ENCODE assay signal across 24 cellular contexts in the genomic region with DNA sequence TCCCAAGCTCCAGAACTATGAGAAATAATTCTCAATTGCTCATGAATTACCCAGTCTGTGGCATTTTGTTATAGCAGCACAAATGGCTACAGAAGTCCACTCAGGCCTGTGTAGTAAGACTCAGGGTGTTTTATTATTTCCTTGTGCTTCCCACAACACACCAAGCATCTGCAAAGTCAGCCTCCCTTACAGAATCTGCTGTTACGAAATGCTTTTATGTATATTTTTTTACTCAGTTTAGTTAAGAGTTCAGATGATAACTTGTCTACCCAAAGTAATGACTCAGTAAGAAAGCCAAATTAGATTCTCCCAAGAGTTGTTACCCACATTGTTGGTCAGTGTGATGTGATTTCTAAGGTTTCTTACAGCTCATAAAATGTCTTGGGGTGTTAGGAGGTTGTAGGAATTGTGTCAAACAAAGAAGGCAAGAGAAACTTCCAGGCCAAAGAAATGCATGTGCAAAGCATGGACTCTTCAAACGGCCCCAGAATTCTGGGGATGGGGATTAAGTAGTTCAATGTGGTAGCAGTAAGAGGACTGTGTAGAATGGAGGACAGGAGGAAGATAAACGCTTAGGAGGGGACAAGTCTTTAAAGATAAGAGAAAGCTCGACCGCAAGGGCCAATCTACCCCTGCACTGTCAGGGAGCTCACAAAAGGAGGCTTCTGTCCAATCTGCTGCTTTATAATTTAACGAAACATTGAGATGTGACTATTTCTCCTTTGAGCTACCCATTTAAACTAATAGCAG. TPM values are rescaled to one million over a fixed set of nuclear protein-coding genes. Genes with fewer than 3 reads are reported as not detected.
DNase-seq lines count a peak whose midpoint lies in the region; ATAC-seq, FAIRE-seq and TF ChIP-seq lines count a peak whose summit lies in the region.
"Had no signal": no experiment of that assay in that cellular context is flagged by ENCODE, and none has a peak within 500 bp of the region (broad histone marks: within the 10 kb centered on the region; RNA-seq: fewer than 3 reads in every experiment).

No MANE protein-coding gene starts in this region.

- no TSS peak for BruUV-seq in K562 (replicated peaks; lab: Mats Ljungman, UMichigan)

- no peaks in the 10 kb centered on the region for H3K9me3 Mint-ChIP-seq in activated T-helper 2 cell treated with anti-CD3 and anti-CD28 coated beads, Interferon-gamma antibody, Interleukin-2, Interleukin-4, amounts not matched to agents 10 μg/mL and 5 μg/mL and 100 μg/mL, durations not matched to agents 14 hours and 24 hours and 36 hours
- H3K9me3 Mint-ChIP-seq: activated T-helper 1 cell treated with anti-CD3 and anti-CD28 coated beads, Interleukin-12 subunit alpha, Interleukin-12 subunit beta, Interleukin-2, Interleukin-4 antibody, amounts not matched to agents 30 ng/mL and 10 ng/mL and 1 ng/mL, durations not matched to agents 14 hours and 24 hours and 36 hours; central memory CD8-positive, alpha-beta T cell; stimulated activated effector memory CD8-positive, alpha-beta T cell treated with anti-CD3 and anti-CD28 coated beads, Interleukin-12 subunit alpha, Interleukin-12 subunit beta, amount 100 ng/mL, for 72 hours had no signal

- POLR2A ChIA-PET in AG04450 (lab: Yijun Ruan, JAX) = interaction anchor here (0.5 to 1.5 kb wide), 2 partner anchors 31 to 36 kb away, joined by 3 to 4 read pairs; no protein-coding TSS in a partner anchor
- POLR2A ChIA-PET in K562 (lab: Yijun Ruan, JAX) = no interaction called here

- peak; percentile 84 for ATAC-seq in K562
- no peak for ATAC-seq in GM21381 (IDR thresholded peaks at IDR 0.05; ENCODE audit: unreplicated experiment)
- no peak for ATAC-seq in HG02973 (IDR thresholded peaks at IDR 0.05; ENCODE audit: unreplicated experiment)
- ATAC-seq: A549; CD8-positive, alpha-beta T cell; mucosa of descending colon; stimulated activated effector memory CD8-positive, alpha-beta T cell treated with anti-CD3 and anti-CD28 coated beads, Interleukin-12 subunit alpha, Interleukin-12 subunit beta, amount 100 ng/mL, for 72 hours; T-helper 17 cell had no signal

- TF ChIP-seq CTCF in AG04450 (IDR thresholded peaks at IDR 0.05; ENCODE audit: low read depth, low read length) = no peak
- TF ChIP-seq CTCF in K562 (IDR thresholded peaks at IDR 0.05 in 2 of 3, conservative IDR thresholded peaks at IDR 0.05 in 1 of 3; ENCODE audit: insufficient read depth in 2 of 3, low read depth in 1 of 3, low read length in 3 of 3) = no peak
- no peak for TF ChIP-seq CTCF in foreskin fibroblast (IDR thresholded peaks at IDR 0.05; ENCODE audit: low read depth, low read length)

- intact Hi-C loops in K562 (cut with micrococcal nuclease) = no loop called here
- intact Hi-C loops in activated T-helper 2 cell treated with anti-CD3 and anti-CD28 coated beads, Interferon-gamma antibody, Interleukin-2, Interleukin-4, amounts not matched to agents 10 μg/mL and 5 μg/mL and 100 μg/mL, durations not matched to agents 14 hours and 24 hours and 36 hours (cut with micrococcal nuclease) = loop anchor here (10.0 kb wide), 1 partner anchor 417 kb away; no protein-coding TSS in a partner anchor

- H3K27me3 Mint-ChIP-seq in activated T-helper 2 cell treated with anti-CD3 and anti-CD28 coated beads, Interferon-gamma antibody, Interleukin-2, Interleukin-4, amounts not matched to agents 10 μg/mL and 5 μg/mL and 100 μg/mL, durations not matched to agents 14 hours and 24 hours and 36 hours (ENCODE audit: low read depth) = peaks cover 9% of the 10 kb centered on the region

- H3K79me2 ChIP-seq in K562 (ENCODE audit: control insufficient read depth, insufficient read depth, low read length) = no peaks in the 10 kb centered on the region

- H3K27me3 ChIP-seq in AG04450 (ENCODE audit: control insufficient read depth, insufficient read depth, low read length) (no peaks in the 10 kb centered on the region), K562 (ENCODE audit: control insufficient read depth in 2 of 2, insufficient read depth in 2 of 2, low read length in 2 of 2) (no peaks in the 10 kb centered on the region)
- H3K27me3 ChIP-seq: left lung, MG63, neural progenitor cell, tibial nerve had no signal

- H3K27ac Mint-ChIP-seq in activated T-helper 2 cell treated with anti-CD3 and anti-CD28 coated beads, Interferon-gamma antibody, Interleukin-2, Interleukin-4, amounts not matched to agents 10 μg/mL and 5 μg/mL and 100 μg/mL, durations not matched to agents 14 hours and 24 hours and 36 hours = no peak overlapping the region
- H3K27ac Mint-ChIP-seq: activated T-helper 1 cell treated with anti-CD3 and anti-CD28 coated beads, Interleukin-12 subunit alpha, Interleukin-12 subunit beta, Interleukin-2, Interleukin-4 antibody, amounts not matched to agents 30 ng/mL and 10 ng/mL and 1 ng/mL, durations not matched to agents 14 hours and 24 hours and 36 hours; CD8-positive, alpha-beta T cell; neural progenitor cell; stimulated activated effector memory CD8-positive, alpha-beta T cell treated with anti-CD3 and anti-CD28 coated beads, Interleukin-12 subunit alpha, Interleukin-12 subunit beta, amount 100 ng/mL, for 72 hours; T-helper 17 cell had no signal

- H4K20me1 ChIP-seq in K562 (replicated peaks; ENCODE audit: control insufficient read depth, insufficient read depth, low read length) = no peaks in the 10 kb centered on the region

- no peaks in the 10 kb centered on the region for H3K9me1 ChIP-seq in K562 (ENCODE audit: control insufficient read depth, insufficient read depth, low read length)

- no peak for TF ChIP-seq EP300 in K562 (IDR thresholded peaks at IDR 0.05; ENCODE audit: low read length)

- peak; percentile 71 for FAIRE-seq in K562 (lab: Jason Lieb, UNC)
- FAIRE-seq: A549 had no signal

- no peaks in the 10 kb centered on the region; the same call in 1 of the 2 replicates for H3K9me3 ChIP-seq in AG04450 (ENCODE audit: control insufficient read depth, insufficient read depth, low read length)
- no peaks in the 10 kb centered on the region for H3K9me3 ChIP-seq in K562 (replicated peaks; ENCODE audit: control insufficient read depth, insufficient read depth, low read depth, low read length)
- H3K9me3 ChIP-seq: A549, MG63, mucosa of descending colon had no signal

- TF ChIP-seq POLR2A in K562 (conservative IDR thresholded peaks at IDR 0.05) = no peak

- no peak overlapping the region for H3K4me3 Mint-ChIP-seq in activated T-helper 2 cell treated with anti-CD3 and anti-CD28 coated beads, Interferon-gamma antibody, Interleukin-2, Interleukin-4, amounts not matched to agents 10 μg/mL and 5 μg/mL and 100 μg/mL, durations not matched to agents 14 hours and 24 hours and 36 hours (ENCODE audit: low read depth)
- H3K4me3 Mint-ChIP-seq: activated T-helper 1 cell treated with anti-CD3 and anti-CD28 coated beads, Interleukin-12 subunit alpha, Interleukin-12 subunit beta, Interleukin-2, Interleukin-4 antibody, amounts not matched to agents 30 ng/mL and 10 ng/mL and 1 ng/mL, durations not matched to agents 14 hours and 24 hours and 36 hours; CD8-positive, alpha-beta T cell; central memory CD8-positive, alpha-beta T cell; neural progenitor cell; stimulated activated effector memory CD8-positive, alpha-beta T cell treated with anti-CD3 and anti-CD28 coated beads, Interleukin-12 subunit alpha, Interleukin-12 subunit beta, amount 100 ng/mL, for 72 hours; T-helper 17 cell had no signal

- no peak overlapping the region; the same call in 1 of the 2 replicates for H2AFZ ChIP-seq in K562 (ENCODE audit: low read depth, low read length)
- H2AFZ ChIP-seq: neural progenitor cell had no signal

- CTCF ChIA-PET in AG04450 (lab: Charles Lee) = interaction anchor here (0.7 to 3.4 kb wide), 7 partner anchors 8 to 485 kb away, joined by 3 to 22 read pairs (median 9); no protein-coding TSS in a partner anchor
- CTCF ChIA-PET in K562 (lab: Yijun Ruan, JAX; ENCODE audit: low intra/inter-chr PET ratio) = no interaction called here

- H3K36me3 Mint-ChIP-seq in activated T-helper 2 cell treated with anti-CD3 and anti-CD28 coated beads, Interferon-gamma antibody, Interleukin-2, Interleukin-4, amounts not matched to agents 10 μg/mL and 5 μg/mL and 100 μg/mL, durations not matched to agents 14 hours and 24 hours and 36 hours (ENCODE audit: low read depth) = no peaks in the 10 kb centered on the region
- H3K36me3 Mint-ChIP-seq: CD8-positive, alpha-beta T cell; neural progenitor cell; stimulated activated effector memory CD8-positive, alpha-beta T cell treated with anti-CD3 and anti-CD28 coated beads, Interleukin-12 subunit alpha, Interleukin-12 subunit beta, amount 100 ng/mL, for 72 hours had no signal

- in situ Hi-C loops in K562 (cut with MboI) = loop anchor here (25.0 kb wide), 1 partner anchor 569 kb away; no protein-coding TSS in a partner anchor

- H3K4me2 ChIP-seq in K562 (ENCODE audit: insufficient read depth, low read length) = no peak overlapping the region
- H3K4me2 ChIP-seq: A549, neural progenitor cell had no signal

- peak overlapping the region; percentile 63 for H3K27ac ChIP-seq in AG04450 (ENCODE audit: low read depth, low read length)
- no peak overlapping the region for H3K27ac ChIP-seq in K562 (ENCODE audit: extremely low read depth, low read depth, low read length)
- H3K27ac ChIP-seq: left lung, neural progenitor cell, tibial nerve had no signal

- H3K36me3 ChIP-seq in K562 (ENCODE audit: control insufficient read depth, insufficient read depth, low read length) = no peaks in the 10 kb centered on the region
- H3K36me3 ChIP-seq: left lung, MG63, neural progenitor cell, tibial nerve had no signal

- peak; percentile 61 for DNase-seq in AG04450 (ENCODE audit: low read depth, low spot score)
- DNase-seq in MV-4-11 (lab: John Stamatoyannopoulos, UW) = peak; percentile 49
- peak in 3 of 4 experiments; percentile 17 to 55 (median 52) for DNase-seq in K562 (ENCODE audit: extremely low read depth in 1 of 4, low spot score in 3 of 4)
- DNase-seq in foreskin fibroblast = peak; percentile 79 to 85
- no peak for DNase-seq in cerebellar cortex (ENCODE audit: low spot score)
- DNase-seq in activated T-helper 2 cell treated with anti-CD3 and anti-CD28 coated beads, Interferon-gamma antibody, Interleukin-2, Interleukin-4, amounts not matched to agents 10 μg/mL and 5 μg/mL and 100 μg/mL, durations not matched to agents 14 hours and 24 hours and 36 hours (ENCODE audit: low spot score) = no peak
- DNase-seq: CD8-positive, alpha-beta T cell; DMS79; GOT3; left lung; MG63; mucosa of descending colon; NCI-H187; NCI-H345; SHP77; T-helper 17 cell had no signal

- WGBS in K562 (ENCODE audit: insufficient coverage, low coverage, missing lambda C conversion rate) = 1% methylated on average over 6 of the region's 6 CpGs

- no peak overlapping the region for H3K9ac ChIP-seq in K562 (ENCODE audit: insufficient read depth in 1 of 2, low read depth in 2 of 2, low read length in 2 of 2)
- H3K9ac ChIP-seq: neural progenitor cell had no signal

- H3K4me3 ChIP-seq in AG04450 (ENCODE audit: low read depth, low read length) = no peak overlapping the region
- H3K4me3 ChIP-seq in K562 = no peak overlapping the region
- no peak overlapping the region for H3K4me3 ChIP-seq in foreskin fibroblast (ENCODE audit: low read depth in 1 of 2, low read length in 2 of 2)
- H3K4me3 ChIP-seq: A549, left lung, MG63, mucosa of descending colon, neural progenitor cell, tibial nerve had no signal

- H3K4me1 ChIP-seq in K562 (replicated peaks in 1 of 2; ENCODE audit: control insufficient read depth in 2 of 2, insufficient read depth in 2 of 2, low read length in 2 of 2) = peaks cover 0 to 2% of the 10 kb centered on the region in 2 experiments; a peak in 2 of 5 replicates
- H3K4me1 ChIP-seq: left lung had no signal

- no peak for TF ChIP-seq RAD21 in K562 (CRISPR knock-in tag; conservative IDR thresholded peaks at IDR 0.05 in 1 of 2, IDR thresholded peaks at IDR 0.05 in 1 of 2)

- no peaks in the 10 kb centered on the region for H3K4me1 Mint-ChIP-seq in activated T-helper 2 cell treated with anti-CD3 and anti-CD28 coated beads, Interferon-gamma antibody, Interleukin-2, Interleukin-4, amounts not matched to agents 10 μg/mL and 5 μg/mL and 100 μg/mL, durations not matched to agents 14 hours and 24 hours and 36 hours (ENCODE audit: low read depth)
- H3K4me1 Mint-ChIP-seq: central memory CD8-positive, alpha-beta T cell; stimulated activated effector memory CD8-positive, alpha-beta T cell treated with anti-CD3 and anti-CD28 coated beads, Interleukin-12 subunit alpha, Interleukin-12 subunit beta, amount 100 ng/mL, for 72 hours; T-helper 17 cell had no signal

RNA-seq across cellular contexts. Expression of a gene that starts 35.4 kb away (rescaled TPM):
- polyA plus RNA-seq in AG04450 (2011; rRNA removed) (33.3 and 40.6 TPM in 2 replicates), K562 (2011; rRNA removed) (18.6 and 20.2 TPM in 2 replicates), K562 (2014; fragmentation: Illumina TruSeq; extraction: Trizol) (20.3 and 24.2 TPM in 2 replicates), K562 (2014; fragmentation: Nextera tagmentation; extraction: Ambion mirVana) (1 to 10 TPM; 3.9 to 4.8 TPM), K562 (2014; rRNA removed) (8.0 and 10.5 TPM in 2 replicates)
- 46.7 and 50.8 TPM in 2 replicates for polyA minus RNA-seq in AG04450 (2011; rRNA and poly(A)+ RNA removed)
- 23.6 and 25.2 TPM in 2 replicates for total RNA-seq in K562 (2011; cell fraction: chromatin; rRNA removed; ENCODE audit: low replicate concordance)
- 14.2 and 16.7 TPM in 2 replicates for total RNA-seq in K562 (2011; cell fraction: nucleolus; rRNA removed)
- 21.8 and 26.3 TPM in 2 replicates for total RNA-seq in K562 (2011; cell fraction: nucleoplasm; rRNA removed)
- total RNA-seq in K562 (2014; rRNA removed) (11.8 and 14.2 TPM in 2 replicates), K562 (2014; rRNA removed; fragmentation: Illumina TruSeq; extraction: Trizol) (19.7 and 20.1 TPM in 2 replicates), K562 (2015; rRNA removed; fragmentation: Illumina TruSeq; extraction: Trizol) (19.8 and 20.6 TPM in 2 replicates), K562 (2021) (18.2 and 20.9 TPM in 2 replicates)
- polyA plus RNA-seq in K562 (2011; cell fraction: cytosol; rRNA removed) = 4.1 and 6.2 TPM in 2 replicates
- polyA plus RNA-seq in K562 (2011; cell fraction: nucleus; rRNA removed) = 6.3 and 8.0 TPM in 2 replicates
- polyA plus RNA-seq in K562 (2012) = 13.6 and 13.9 TPM in 2 replicates
- 17.4 and 28.0 TPM in 2 replicates for polyA minus RNA-seq in K562 (2011; rRNA and poly(A)+ RNA removed)
- 11.4 and 15.8 TPM in 2 replicates for polyA minus RNA-seq in K562 (2011; cell fraction: cytosol; rRNA and poly(A)+ RNA removed)
- polyA minus RNA-seq in K562 (2011; cell fraction: nucleus; rRNA and poly(A)+ RNA removed) = 7.5 and 14.6 TPM in 2 replicates
- total RNA-seq in activated T-helper 2 cell treated with anti-CD3 and anti-CD28 coated beads, Interferon-gamma antibody, Interleukin-2, Interleukin-4, amounts not matched to agents 10 μg/mL and 5 μg/mL and 100 μg/mL, durations not matched to agents 14 hours and 24 hours and 36 hours = 20.4 and 22.0 TPM in 2 replicates

Comparison
In these comparisons a context has a peak if more than half of its experiments do, and no peak if none do; other contexts are left out.
1. DNase-seq: peak in AG04450 (single experiment), MV-4-11 (single experiment), K562 (3 of 4) and foreskin fibroblast (2 of 2); none in cerebellar cortex (single experiment) and activated T-helper 2 cell treated with anti-CD3 and anti-CD28 coated beads, Interferon-gamma antibody, Interleukin-2, Interleukin-4, amounts not matched to agents 10 μg/mL and 5 μg/mL and 100 μg/mL, durations not matched to agents 14 hours and 24 hours and 36 hours (single experiment).